ENCODE assay signal across 15 cellular contexts in the genomic region with DNA sequence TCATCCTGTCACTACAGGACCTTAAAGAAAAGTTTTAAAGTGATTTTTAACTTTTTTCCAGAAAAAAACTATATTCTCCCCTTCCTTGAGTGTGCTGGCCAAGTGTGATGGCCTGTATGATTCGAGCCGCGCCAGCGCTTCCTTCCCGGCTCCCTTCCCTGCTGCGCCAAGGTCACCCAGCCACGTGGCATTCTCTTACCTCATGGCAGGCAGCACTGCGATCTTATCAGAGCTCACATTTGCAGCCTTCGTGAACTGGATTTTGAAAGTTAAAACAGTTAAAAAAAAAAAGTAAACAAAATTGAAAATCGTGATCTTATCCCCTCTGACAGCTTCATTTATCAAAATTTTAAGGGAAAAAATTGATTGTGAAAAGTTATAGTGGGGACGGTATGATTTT.
"Had no signal": no experiment of that assay in that cellular context is flagged by ENCODE, and none has a peak within 500 bp of the region (broad histone marks: within the 10 kb centered on the region; RNA-seq: fewer than 3 reads in every experiment).

No MANE protein-coding gene starts in this region.

- H3K9me3 ChIP-seq: tibial nerve had no signal

- H3K4me1 ChIP-seq: tibial nerve had no signal

- ATAC-seq: activated CD8-positive, alpha-beta T cell treated with anti-CD3 and anti-CD28 coated beads for 36 hours; stimulated activated memory B cell treated with anti-CD40 and anti-IgM and Interleukin-4, amounts not matched to agents 10 μg/mL and 1 μg/mL and 100 μg/mL, for 72 hours; T-helper 17 cell had no signal

- H3K27me3 ChIP-seq: tibial nerve had no signal

- H3K4me3 ChIP-seq: tibial nerve had no signal

- DNase-seq: activated CD4-positive, alpha-beta T cell treated with anti-CD3 and anti-CD28 coated beads for 4 hours; activated CD8-positive, alpha-beta T cell treated with anti-CD3 and anti-CD28 coated beads for 36 hours; activated gamma-delta T cell; activated T-cell treated with anti-CD3 and anti-CD28 coated beads, Interleukin-2, amount 50 U/mL, for 48 hours; amygdala; cerebellar nuclear complex; effector memory CD4-positive, alpha-beta T cell; foreskin melanocyte; immature natural killer cell; midbrain; retina; stimulated activated CD4-positive, alpha-beta T cell treated with anti-CD3 and anti-CD28 coated beads, Interleukin-2, amount 100 ng/mL, for 48 hours; T-helper 17 cell had no signal

- H3K27ac ChIP-seq: tibial nerve had no signal
